19 cellular contexts compared by ENCODE assay signal in genomic region chr12:67539329-67539728, GRCh38.
"Had no signal": no experiment of that assay in that cellular context is flagged by ENCODE, and none has a peak within 500 bp of the region (broad histone marks: within the 10 kb centered on the region; RNA-seq: fewer than 3 reads in every experiment).

No MANE protein-coding gene starts in this region.

- H3K4me1 ChIP-seq: colonic mucosa, left lung had no signal

- H3K36me3 ChIP-seq: colonic mucosa, gastroesophageal sphincter, heart right ventricle, left lung, lower lobe of right lung had no signal

- H3K27me3 ChIP-seq: colonic mucosa, foreskin keratinocyte, gastroesophageal sphincter, heart right ventricle, left lung had no signal

- H3K27ac Mint-ChIP-seq: dendritic cell treated with granulocyte-macrophage colony-stimulating factor and Interleukin-4, amounts not matched to agents 40 ng/mL and 50 ng/mL, for 4 days; effector memory CD8-positive, alpha-beta T cell; endodermal cell; mesothelial cell of epicardium; naive B cell had no signal

- ATAC-seq: effector memory CD8-positive, alpha-beta T cell; esophagus mucosa; gastroesophageal sphincter; left lung; lower lobe of right lung; mucosa of descending colon had no signal

- H3K9me3 ChIP-seq: colonic mucosa, gastroesophageal sphincter, heart right ventricle, left lung, lower lobe of right lung, mucosa of descending colon had no signal

- H3K4me3 ChIP-seq: colonic mucosa, gastroesophageal sphincter, heart right ventricle, left lung, lower lobe of right lung, mucosa of descending colon had no signal

- DNase-seq: colonic mucosa; cortex of kidney; effector CD8-positive, alpha-beta T cell; effector memory CD8-positive, alpha-beta T cell; endodermal cell; erythroblast; foreskin keratinocyte; heart right ventricle; hippocampal formation; left cardiac atrium; left lung; lower lobe of right lung; mesenchymal stem cell; mucosa of descending colon; naive B cell had no signal

- H3K4me3 Mint-ChIP-seq: dendritic cell treated with granulocyte-macrophage colony-stimulating factor and Interleukin-4, amounts not matched to agents 40 ng/mL and 50 ng/mL, for 4 days; effector memory CD8-positive, alpha-beta T cell; endodermal cell; mesothelial cell of epicardium; naive B cell had no signal

- H3K36me3 Mint-ChIP-seq: mesothelial cell of epicardium, naive B cell had no signal

- H3K27me3 Mint-ChIP-seq: effector memory CD8-positive, alpha-beta T cell had no signal

- H3K27ac ChIP-seq: colonic mucosa, foreskin keratinocyte, gastroesophageal sphincter, left lung, lower lobe of right lung had no signal

- H3K4me1 Mint-ChIP-seq: endodermal cell had no signal

- H3K9me3 Mint-ChIP-seq: dendritic cell treated with granulocyte-macrophage colony-stimulating factor and Interleukin-4, amounts not matched to agents 40 ng/mL and 50 ng/mL, for 4 days; effector memory CD8-positive, alpha-beta T cell; endodermal cell; mesothelial cell of epicardium; naive B cell had no signal
